8 cellular contexts compared by ENCODE assay signal in genomic region chr9:129802833-129803678, GRCh38. TPM values are rescaled to one million over a fixed set of nuclear protein-coding genes. Genes with fewer than 3 reads are reported as not detected.
DNase-seq lines count a peak whose midpoint lies in the region; ATAC-seq, FAIRE-seq and TF ChIP-seq lines count a peak whose summit lies in the region.

TSS of gene TOR1B (plus strand) at chr9:129803184. CDS start at chr9:129803213, 29 bp downstream.

- no peaks in the 10 kb centered on the region for H3K9me3 Mint-ChIP-seq in WTC11

- no peaks in the 10 kb centered on the region for H3F3A ChIP-seq in smooth muscle cell (ENCODE audit: low read depth)

- peak within 1 kb of the TSS; percentile 73 for H3K4me3 ChIP-seq in AG04449 (ENCODE audit: low read depth, low read length)
- peak within 1 kb of the TSS; percentile 63 for H3K4me3 ChIP-seq in bronchial epithelial cell (ENCODE audit: low read depth, low read length)
- peak within 1 kb of the TSS; percentile 89 for H3K4me3 ChIP-seq in smooth muscle cell

- H3K27me3 Mint-ChIP-seq in WTC11 (ENCODE audit: low read depth): no peaks in the 10 kb centered on the region

- H2AFZ ChIP-seq in smooth muscle cell (ENCODE audit: low read depth): peak within 1 kb of the TSS; percentile 88

- CTCF ChIA-PET in AG04449 (lab: Yijun Ruan, JAX) (interaction anchor here (0.6 to 1.4 kb wide), 9 partner anchors 12 to 923 kb away, joined by 3 to 5 read pairs (median 3); no protein-coding TSS in a partner anchor), WTC11 (lab: Charles Lee) (interaction anchor here (0.6 to 3.0 kb wide), 9 partner anchors 13 to 416 kb away, joined by 3 to 16 read pairs (median 4); no protein-coding TSS in a partner anchor)

- H3K4me1 Mint-ChIP-seq in WTC11: peaks cover 7% of the 10 kb centered on the region

- peak; percentile 90 for ATAC-seq in GM18907 (IDR thresholded peaks at IDR 0.05; ENCODE audit: unreplicated experiment)
- ATAC-seq in HG03159 (IDR thresholded peaks at IDR 0.05; ENCODE audit: unreplicated experiment): peak; percentile 93
- ATAC-seq in WTC11: peak; percentile 94

- peaks cover 3% of the 10 kb centered on the region for H3K36me3 ChIP-seq in bronchial epithelial cell (ENCODE audit: control insufficient read depth, insufficient read depth, low read length)
- H3K36me3 ChIP-seq in smooth muscle cell (ENCODE audit: low read depth): no peaks in the 10 kb centered on the region

- peak within 1 kb of the TSS; percentile 48 for H3K27ac ChIP-seq in smooth muscle cell (ENCODE audit: low read depth)

- WGBS in smooth muscle cell (ENCODE audit: low lambda C conversion rate): 4% methylated on average over 62 of the region's 93 CpGs

- H3K36me3 Mint-ChIP-seq in WTC11: peaks cover 21% of the 10 kb centered on the region

- POLR2A ChIA-PET in AG04449 (lab: Yijun Ruan, JAX): interaction anchor here (0.5 to 1.0 kb wide), 3 partner anchors 9 to 250 kb away, joined by 3 to 5 read pairs (median 3); no protein-coding TSS in a partner anchor
- POLR2A ChIA-PET in WTC11 (lab: Charles Lee): interaction anchor here (0.7 kb wide), 1 partner anchor 11 kb away, joined by 4 read pairs; no protein-coding TSS in a partner anchor

- peak within 1 kb of the TSS; percentile 71 for H3K4me3 Mint-ChIP-seq in WTC11

- peaks cover 7% of the 10 kb centered on the region for H4K20me1 ChIP-seq in smooth muscle cell (ENCODE audit: low read depth)

- peak within 1 kb of the TSS; percentile 78; the same call in 1 of the 2 replicates for H3K27ac Mint-ChIP-seq in WTC11

- TF ChIP-seq CTCF in AG04449 (IDR thresholded peaks at IDR 0.05; ENCODE audit: insufficient read depth, low read length, missing control alignments) (no peak), WTC11 (IDR thresholded peaks at IDR 0.05) (no peak), bronchial epithelial cell (IDR thresholded peaks at IDR 0.05; ENCODE audit: insufficient read depth, low read length, severe bottlenecking) (no peak), smooth muscle cell (IDR thresholded peaks at IDR 0.05; ENCODE audit: borderline replicate concordance, insufficient read depth, poor library complexity, severe bottlenecking) (no peak)

- peaks cover 16% of the 10 kb centered on the region for H3K79me2 ChIP-seq in smooth muscle cell (ENCODE audit: low read depth)

- peak within 1 kb of the TSS; percentile 97 for H3K4me2 ChIP-seq in smooth muscle cell

- peak within 1 kb of the TSS; percentile 70 for H3K9ac ChIP-seq in smooth muscle cell (ENCODE audit: low read depth)

- H3K9me3 ChIP-seq in smooth muscle cell (replicated peaks; ENCODE audit: low read depth): no peaks in the 10 kb centered on the region

- DNase-seq in AG04449 (ENCODE audit: low read depth, low spot score) (no peak), NCI-H2227 treated with DMSO at 0.1 percent for 48 hours (lab: John Stamatoyannopoulos, UW) (peak; percentile 73), WTC11 (ENCODE audit: low spot score) (peak; percentile 96), bronchial epithelial cell (ENCODE audit: low read depth) (peak; percentile 74), iPS-NIHi7 (ENCODE audit: extremely low spot score) (peak; percentile 95), smooth muscle cell (lab: John Stamatoyannopoulos, UW; ENCODE audit: unreplicated experiment) (peak; percentile 60)

- no peak for FAIRE-seq in bronchial epithelial cell (lab: Jason Lieb, UNC)

- H3K4me1 ChIP-seq in smooth muscle cell (ENCODE audit: low read depth): peaks cover 7% of the 10 kb centered on the region

- H3K27me3 ChIP-seq in bronchial epithelial cell (ENCODE audit: control insufficient read depth, insufficient read depth, low read length) (no peaks in the 10 kb centered on the region), smooth muscle cell (ENCODE audit: low read depth) (no peaks in the 10 kb centered on the region)

TF ChIP-seq in WTC11, 78 proteins besides CTCF, POLR2A, EP300 and RAD21 (continues in another document):
- TF ChIP-seq ARID4B (CRISPR knock-in tag; IDR thresholded peaks at IDR 0.05; ENCODE audit: borderline replicate concordance) (peak; percentile 77; the same call in 1 of the 2 replicates), NR2C2 (CRISPR knock-in tag; IDR thresholded peaks at IDR 0.05) (no peak), ZNF396 (CRISPR knock-in tag; IDR thresholded peaks at IDR 0.05; ENCODE audit: borderline replicate concordance) (no peak), AR (CRISPR knock-in tag; IDR thresholded peaks at IDR 0.05) (no peak), FOXP4 (CRISPR knock-in tag; IDR thresholded peaks at IDR 0.05) (0 out of 2 replicates have a peak, but pooled peaks have one; percentile 6), GTF2I (CRISPR knock-in tag; conservative IDR thresholded peaks at IDR 0.05) (no peak), NFE2L1 (CRISPR knock-in tag; IDR thresholded peaks at IDR 0.05) (no peak), KAT7 (CRISPR knock-in tag; IDR thresholded peaks at IDR 0.05; ENCODE audit: borderline replicate concordance) (no peak; the same call in 1 of the 2 replicates), ZNF121 (CRISPR knock-in tag; IDR thresholded peaks at IDR 0.05) (no peak)

RNA-seq across cellular contexts. Expression of gene TOR1B, which starts in this region (rescaled TPM):
- total RNA-seq in WTC11 (2021) (18.3 to 19.2 TPM (median 18.8 TPM) in 3 replicates), bronchial epithelial cell (20.7 and 27.9 TPM in 2 replicates), smooth muscle cell (43.4 and 60.0 TPM in 2 replicates)
- polyA plus RNA-seq in smooth muscle cell: 10.3 and 13.8 TPM in 2 replicates
